Comparison of ENCODE assay signal across 31 cellular contexts in genomic region chr11:133983660-133984316, GRCh38. TPM values are rescaled to one million over a fixed set of nuclear protein-coding genes. Genes with fewer than 3 reads are reported as not detected.
"Had no signal": no experiment of that assay in that cellular context is flagged by ENCODE, and none has a peak within 500 bp of the region (broad histone marks: within the 10 kb centered on the region; RNA-seq: fewer than 3 reads in every experiment).

No MANE protein-coding gene starts in this region.

- H3K4me2 ChIP-seq: hepatocyte had no signal

- H3K9me3 ChIP-seq: colonic mucosa, gastroesophageal sphincter, heart left ventricle, left lung, neutrophil, right lobe of liver, thyroid gland, vagina had no signal

- ATAC-seq: esophagus mucosa; foreskin keratinocyte; gastroesophageal sphincter; heart left ventricle; left lung; naive thymus-derived CD4-positive, alpha-beta T cell; right lobe of liver; stimulated activated naive CD8-positive, alpha-beta T cell treated with anti-CD3 and anti-CD28 coated beads, Interleukin-15, amount 100 ng/mL, for 72 hours had no signal

- H3K9ac ChIP-seq: parathyroid adenoma had no signal

- H3K4me1 ChIP-seq: colonic mucosa, foreskin keratinocyte, gastroesophageal sphincter, left lung, parathyroid adenoma, right lobe of liver, thyroid gland, vagina had no signal

- H3K27me3 ChIP-seq: colonic mucosa, gastroesophageal sphincter, heart left ventricle, left lung, neutrophil, right lobe of liver, thyroid gland, vagina had no signal

- H3K36me3 Mint-ChIP-seq: naive thymus-derived CD4-positive, alpha-beta T cell had no signal

- H3K27ac ChIP-seq: colonic mucosa, epithelial cell of prostate, foreskin keratinocyte, gastroesophageal sphincter, heart left ventricle, hepatocyte, left lung, neutrophil, parathyroid adenoma, right lobe of liver, thyroid gland, vagina had no signal

- H3K4me1 Mint-ChIP-seq: endodermal cell had no signal

- H2AFZ ChIP-seq: hepatocyte, parathyroid adenoma had no signal

- H3K36me3 ChIP-seq: colonic mucosa, gastroesophageal sphincter, heart left ventricle, left lung, neutrophil, right lobe of liver, thyroid gland, vagina had no signal

- H3K27me3 Mint-ChIP-seq: dendritic cell treated with granulocyte-macrophage colony-stimulating factor and Interleukin-4, amounts not matched to agents 40 ng/mL and 50 ng/mL, for 4 days had no signal

- DNase-seq: colonic mucosa; effector CD8-positive, alpha-beta T cell; endodermal cell; foreskin keratinocyte; kidney; mesenchymal stem cell; midbrain; naive thymus-derived CD4-positive, alpha-beta T cell; nephron progenitor cell; right lobe of liver; small intestine; stimulated activated CD4-positive, alpha-beta T cell treated with anti-CD3 and anti-CD28 coated beads, Interleukin-1b, Interleukin-23, amount 100 ng/mL, for 48 hours; stimulated activated CD4-positive, alpha-beta T cell treated with anti-CD3 and anti-CD28 coated beads, Interleukin-4, amount 100 ng/mL, for 1 hour; stimulated activated CD8-positive, alpha-beta memory T cell treated with anti-CD3 and anti-CD28 coated beads, Interleukin-4, amount 100 ng/mL, for 48 hours; stimulated activated naive CD4-positive, alpha-beta T cell; stimulated activated naive CD8-positive, alpha-beta T cell treated with anti-CD3 and anti-CD28 coated beads, Interleukin-15, amount 100 ng/mL, for 72 hours; thyroid gland; trophoblast cell had no signal

- H3K4me3 ChIP-seq: colonic mucosa, gastroesophageal sphincter, heart left ventricle, hepatocyte, left lung, right lobe of liver, thyroid gland, vagina had no signal

- H3K27ac Mint-ChIP-seq: dendritic cell treated with granulocyte-macrophage colony-stimulating factor and Interleukin-4, amounts not matched to agents 40 ng/mL and 50 ng/mL, for 4 days; endodermal cell; naive thymus-derived CD4-positive, alpha-beta T cell; progenitor cell of endocrine pancreas had no signal

- H3K4me3 Mint-ChIP-seq: dendritic cell treated with granulocyte-macrophage colony-stimulating factor and Interleukin-4, amounts not matched to agents 40 ng/mL and 50 ng/mL, for 4 days; endodermal cell; naive thymus-derived CD4-positive, alpha-beta T cell; nephron progenitor cell; stimulated activated naive CD8-positive, alpha-beta T cell treated with anti-CD3 and anti-CD28 coated beads, Interleukin-15, amount 100 ng/mL, for 72 hours had no signal

- H3K9me3 Mint-ChIP-seq: dendritic cell treated with granulocyte-macrophage colony-stimulating factor and Interleukin-4, amounts not matched to agents 40 ng/mL and 50 ng/mL, for 4 days; endodermal cell; naive thymus-derived CD4-positive, alpha-beta T cell; nephron progenitor cell; stimulated activated naive CD8-positive, alpha-beta T cell treated with anti-CD3 and anti-CD28 coated beads, Interleukin-15, amount 100 ng/mL, for 72 hours had no signal

RNA-seq across cellular contexts. Expression of gene IGSF9B, which starts 27.0 kb away (rescaled TPM):
- total RNA-seq: lung microvascular endothelial cell had no signal
- polyA plus RNA-seq: fibroblast of lung had no signal
